8 cellular contexts compared by ENCODE assay signal in the genomic region with DNA sequence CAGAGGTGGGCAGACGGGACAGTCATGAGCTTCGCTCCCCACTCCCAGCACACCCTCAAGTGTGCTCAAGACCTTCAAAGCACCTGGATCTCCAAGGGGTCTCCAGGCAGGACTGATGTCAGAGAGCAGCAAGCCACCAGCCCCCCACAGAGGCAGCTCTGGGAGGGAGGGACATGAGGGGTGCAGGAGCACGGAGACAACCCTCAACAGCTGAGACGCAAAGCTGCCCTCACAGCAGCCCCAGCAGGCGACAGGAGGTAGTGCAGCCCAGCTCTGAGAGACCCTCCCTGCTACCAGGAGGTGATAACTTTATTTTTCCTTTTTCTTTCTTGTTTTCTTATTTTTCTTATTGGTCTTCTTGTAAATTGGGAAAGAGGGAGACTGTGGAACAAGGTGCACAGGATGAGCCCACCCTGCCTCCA. TPM values are rescaled to one million over a fixed set of nuclear protein-coding genes. Genes with fewer than 3 reads are reported as not detected.
DNase-seq lines count a peak whose midpoint lies in the region; ATAC-seq, FAIRE-seq and TF ChIP-seq lines count a peak whose summit lies in the region.

No MANE protein-coding gene starts in this region.

- H2AFZ ChIP-seq in K562 (ENCODE audit: low read depth, low read length): no peak overlapping the region

- H3K9me3 ChIP-seq in HEK293 (ENCODE audit: control insufficient read depth, insufficient read depth, low read depth, low read length) (no peaks in the 10 kb centered on the region), K562 (replicated peaks; ENCODE audit: control insufficient read depth, insufficient read depth, low read depth, low read length) (peaks cover 6% of the 10 kb centered on the region; the same call in 1 of the 2 replicates)

- intact Hi-C loops in CD14-positive monocyte (cut with micrococcal nuclease): no loop called here
- intact Hi-C loops in K562 (cut with micrococcal nuclease): no loop called here

- 94% methylated on average over 2 of the region's 5 CpGs for WGBS in K562 (ENCODE audit: insufficient coverage, low coverage, missing lambda C conversion rate)

- no peak overlapping the region for H3K27ac ChIP-seq in HEK293 (ENCODE audit: extremely low read depth, low read depth, low read length)
- H3K27ac ChIP-seq in K562 (ENCODE audit: extremely low read depth, low read depth, low read length): no peak overlapping the region

- no peaks in the 10 kb centered on the region for H3K79me2 ChIP-seq in K562 (ENCODE audit: control insufficient read depth, insufficient read depth, low read length)

- no peak overlapping the region for H3K9ac ChIP-seq in K562 (ENCODE audit: insufficient read depth in 1 of 2, low read depth in 2 of 2, low read length in 2 of 2)

- CTCF ChIA-PET in HEK293 (lab: Yijun Ruan, JAX) (interaction anchor here (0.6 to 3.7 kb wide), 3 partner anchors 56 to 275 kb away, joined by 3 to 57 read pairs (median 6); no protein-coding TSS in a partner anchor), K562 (lab: Yijun Ruan, JAX; ENCODE audit: low intra/inter-chr PET ratio) (no interaction called here)

- no peaks in the 10 kb centered on the region for H3K27me3 ChIP-seq in K562 (ENCODE audit: control insufficient read depth in 2 of 2, insufficient read depth in 2 of 2, low read length in 2 of 2)

- H3K4me3 Mint-ChIP-seq in CD14-positive monocyte (no peak overlapping the region), mesothelial cell of epicardium (no peak overlapping the region)

- ATAC-seq in K562 (no peak), GM18858 (IDR thresholded peaks at IDR 0.05; ENCODE audit: unreplicated experiment) (no peak)

- no peak for TF ChIP-seq EP300 in K562 (IDR thresholded peaks at IDR 0.05; ENCODE audit: low read length)

- no peak for TF ChIP-seq RAD21 in K562 (CRISPR knock-in tag; conservative IDR thresholded peaks at IDR 0.05 in 1 of 2, IDR thresholded peaks at IDR 0.05 in 1 of 2)

- no peak for FAIRE-seq in K562 (lab: Jason Lieb, UNC)

- H3K36me3 ChIP-seq in HEK293 (ENCODE audit: control insufficient read depth in 2 of 2, insufficient read depth in 1 of 2, low read length in 2 of 2) (peaks cover 0 to 62% of the 10 kb centered on the region in 2 experiments; a peak in 2 of 3 replicates), K562 (ENCODE audit: control insufficient read depth, insufficient read depth, low read length) (peaks cover 57% of the 10 kb centered on the region; the same call in 1 of the 3 replicates)

- TF ChIP-seq CTCF in CD14-positive monocyte (IDR thresholded peaks at IDR 0.05) (peak; percentile 56), HEK293 (tag by site-specific recombination; IDR thresholded peaks at IDR 0.05) (0 out of 2 replicates have a peak, but pooled peaks have one; percentile 45), K562 (IDR thresholded peaks at IDR 0.05 in 2 of 3, conservative IDR thresholded peaks at IDR 0.05 in 1 of 3; ENCODE audit: insufficient read depth in 2 of 3, low read depth in 1 of 3, low read length in 3 of 3) (peak; percentile 50 to 70 (median 51); a peak in 5 of 6 replicates), mesothelial cell of epicardium (IDR thresholded peaks at IDR 0.05; ENCODE audit: unreplicated experiment) (peak; percentile 47)

- H3K27me3 Mint-ChIP-seq in CD14-positive monocyte (ENCODE audit: low read depth in 3 of 3) (no peaks in the 10 kb centered on the region), mesothelial cell of epicardium (ENCODE audit: low read depth) (no peaks in the 10 kb centered on the region)

- no peak overlapping the region for H3K4me3 ChIP-seq in HEK293 (ENCODE audit: low read depth, low read length)
- no peak overlapping the region for H3K4me3 ChIP-seq in K562

- H3K36me3 Mint-ChIP-seq in CD14-positive monocyte: peaks cover 39 to 60% of the 10 kb centered on the region in 2 donors
- peaks cover 30% of the 10 kb centered on the region for H3K36me3 Mint-ChIP-seq in mesothelial cell of epicardium

- in situ Hi-C loops in K562 (cut with MboI): no loop called here

- H4K20me1 ChIP-seq in K562 (replicated peaks; ENCODE audit: control insufficient read depth, insufficient read depth, low read length): no peaks in the 10 kb centered on the region

- H3K27ac Mint-ChIP-seq in CD14-positive monocyte (peak overlapping the region in 3 of 7 donors; percentile 3 to 26 (median 7)), mesothelial cell of epicardium (no peak overlapping the region)

- no peak for TF ChIP-seq POLR2A in K562 (conservative IDR thresholded peaks at IDR 0.05)

- no peaks in the 10 kb centered on the region for H3K9me1 ChIP-seq in K562 (ENCODE audit: control insufficient read depth, insufficient read depth, low read length)

- H3K4me1 Mint-ChIP-seq in CD14-positive monocyte: peaks cover 6% of the 10 kb centered on the region
- peaks cover 19% of the 10 kb centered on the region for H3K4me1 Mint-ChIP-seq in mesothelial cell of epicardium

- POLR2A ChIA-PET in HEK293 (lab: Yijun Ruan, JAX) (interaction anchor here (1.1 to 1.6 kb wide), 2 partner anchors 18 to 21 kb away, joined by 3 to 4 read pairs; a partner anchor contains a TSS), K562 (lab: Yijun Ruan, JAX) (interaction anchor here (0.6 kb wide), 1 partner anchor 12 kb away, joined by 3 read pairs; no protein-coding TSS in a partner anchor)

- DNase-seq in CD14-positive monocyte (ENCODE audit: low spot score) (no peak), K562 (ENCODE audit: extremely low read depth in 1 of 4, low spot score in 3 of 4) (peak in 1 of 4 experiments; percentile 34), mesothelial cell of epicardium (ENCODE audit: low spot score in 2 of 2, unreplicated experiment in 2 of 2) (no peak), retina (no peak), SW 1271 (lab: John Stamatoyannopoulos, UW) (no peak)
- DNase-seq in NK-92 treated with Interleukin-12 subunit alpha and Interleukin-12 subunit beta, amount 100 ng/mL, for 24 hours (lab: John Stamatoyannopoulos, UW): no peak

- H3K4me2 ChIP-seq in K562 (ENCODE audit: insufficient read depth, low read length): no peak overlapping the region

- no TSS peak for BruUV-seq in K562 (replicated peaks; lab: Mats Ljungman, UMichigan)

- peaks cover 4% of the 10 kb centered on the region; the same call in 1 of the 2 replicates for H3K4me1 ChIP-seq in HEK293 (ENCODE audit: control insufficient read depth, insufficient read depth, low read length)
- H3K4me1 ChIP-seq in K562 (replicated peaks in 1 of 2; ENCODE audit: control insufficient read depth in 2 of 2, insufficient read depth in 2 of 2, low read length in 2 of 2): peaks cover 6 to 42% of the 10 kb centered on the region in 2 experiments; a peak in 4 of 5 replicates

- H3K9me3 Mint-ChIP-seq in CD14-positive monocyte: peaks cover 4 to 25% (median 12%) of the 10 kb centered on the region in 7 donors
- peaks cover 4% of the 10 kb centered on the region for H3K9me3 Mint-ChIP-seq in mesothelial cell of epicardium

RNA-seq across cellular contexts. Expression of a gene that starts 17.9 kb away (rescaled TPM):
- polyA plus RNA-seq in CD14-positive monocyte (100 to 1,000 TPM; 156 to 193 TPM), K562 (2011; rRNA removed) (54.2 and 66.2 TPM in 2 replicates), K562 (2014; fragmentation: Illumina TruSeq; extraction: Trizol) (7.8 and 43.9 TPM in 2 replicates), K562 (2014; fragmentation: Nextera tagmentation; extraction: Ambion mirVana) (10 to 100 TPM in 1 of 2 experiments, 1 to 10 TPM in 1; 4.2 to 20.6 TPM), K562 (2014; rRNA removed) (138 and 148 TPM in 2 replicates)
- total RNA-seq in K562 (2011; cell fraction: chromatin; rRNA removed; ENCODE audit: low replicate concordance): 12.2 and 40.0 TPM in 2 replicates
- total RNA-seq in K562 (2011; cell fraction: nucleolus; rRNA removed): 43.4 and 62.2 TPM in 2 replicates
- total RNA-seq in K562 (2011; cell fraction: nucleoplasm; rRNA removed): 31.2 and 34.7 TPM in 2 replicates
- total RNA-seq in K562 (2014; rRNA removed) (186 and 216 TPM in 2 replicates), K562 (2014; rRNA removed; fragmentation: Illumina TruSeq; extraction: Trizol) (4.8 and 6.1 TPM in 2 replicates), K562 (2015; rRNA removed; fragmentation: Illumina TruSeq; extraction: Trizol) (55.9 and 57.8 TPM in 2 replicates), K562 (2021) (111 and 113 TPM in 2 replicates), mesothelial cell of epicardium (68.7 to 70.9 TPM (median 70.9 TPM) in 3 replicates)
- polyA plus RNA-seq in K562 (2011; cell fraction: cytosol; rRNA removed): 115 and 354 TPM in 2 replicates
- polyA plus RNA-seq in K562 (2011; cell fraction: nucleus; rRNA removed): 75.6 and 121 TPM in 2 replicates
- 69.5 and 80.9 TPM in 2 replicates for polyA plus RNA-seq in K562 (2012)
- polyA minus RNA-seq in K562 (2011; rRNA and poly(A)+ RNA removed): 6.6 and 10.6 TPM in 2 replicates
- 31.0 and 34.2 TPM in 2 replicates for polyA minus RNA-seq in K562 (2011; cell fraction: cytosol; rRNA and poly(A)+ RNA removed)
- 16.2 and 20.1 TPM in 2 replicates for polyA minus RNA-seq in K562 (2011; cell fraction: nucleus; rRNA and poly(A)+ RNA removed)

RNA-seq across cellular contexts. Expression of a gene that starts 24.7 kb away (rescaled TPM):
- polyA plus RNA-seq in CD14-positive monocyte (10 to 100 TPM in 1 of 2 donors, 1 to 10 TPM in 1; 7.2 to 26.4 TPM), K562 (2011; rRNA removed) (71.8 and 79.3 TPM in 2 replicates), K562 (2014; fragmentation: Illumina TruSeq; extraction: Trizol) (82.0 and 89.7 TPM in 2 replicates), K562 (2014; fragmentation: Nextera tagmentation; extraction: Ambion mirVana) (1 to 10 TPM in 1 of 2 experiments, under 1 TPM in 1; 0.49 to 1.3 TPM), K562 (2014; rRNA removed) (106 TPM in 2 replicates)
- 90.8 and 209 TPM in 2 replicates for total RNA-seq in K562 (2011; cell fraction: chromatin; rRNA removed; ENCODE audit: low replicate concordance)
- 135 and 136 TPM in 2 replicates for total RNA-seq in K562 (2011; cell fraction: nucleolus; rRNA removed)
- 81.8 and 88.4 TPM in 2 replicates for total RNA-seq in K562 (2011; cell fraction: nucleoplasm; rRNA removed)
- total RNA-seq in K562 (2014; rRNA removed) (80.1 and 91.2 TPM in 2 replicates), K562 (2014; rRNA removed; fragmentation: Illumina TruSeq; extraction: Trizol) (25.9 and 37.5 TPM in 2 replicates), K562 (2015; rRNA removed; fragmentation: Illumina TruSeq; extraction: Trizol) (74.5 and 75.1 TPM in 2 replicates), K562 (2021) (117 and 132 TPM in 2 replicates), mesothelial cell of epicardium (116 to 122 TPM (median 117 TPM) in 3 replicates)
- 96.5 and 143 TPM in 2 replicates for polyA plus RNA-seq in K562 (2011; cell fraction: cytosol; rRNA removed)
- 217 and 312 TPM in 2 replicates for polyA plus RNA-seq in K562 (2011; cell fraction: nucleus; rRNA removed)
- 86.9 and 120 TPM in 2 replicates for polyA plus RNA-seq in K562 (2012)
- polyA minus RNA-seq in K562 (2011; rRNA and poly(A)+ RNA removed): 41.9 and 67.3 TPM in 2 replicates
- polyA minus RNA-seq in K562 (2011; cell fraction: cytosol; rRNA and poly(A)+ RNA removed): 64.3 and 80.4 TPM in 2 replicates
- 29.8 and 38.1 TPM in 2 replicates for polyA minus RNA-seq in K562 (2011; cell fraction: nucleus; rRNA and poly(A)+ RNA removed)

RNA-seq across cellular contexts. Expression of a gene that starts 30.0 kb away (rescaled TPM):
- polyA plus RNA-seq in CD14-positive monocyte (under 1 TPM; 0.49 to 0.68 TPM), K562 (2011; rRNA removed) (2.2 and 2.4 TPM in 2 replicates), K562 (2014; fragmentation: Illumina TruSeq; extraction: Trizol) (2.4 and 4.5 TPM in 2 replicates), K562 (2014; fragmentation: Nextera tagmentation; extraction: Ambion mirVana) (under 1 TPM; 0.03 to 0.08 TPM), K562 (2014; rRNA removed) (2.9 and 3.7 TPM in 2 replicates)
- total RNA-seq in K562 (2011; cell fraction: chromatin; rRNA removed; ENCODE audit: low replicate concordance): 3.2 and 14.3 TPM in 2 replicates
- 17.5 and 19.2 TPM in 2 replicates for total RNA-seq in K562 (2011; cell fraction: nucleolus; rRNA removed)
- 7.6 and 8.4 TPM in 2 replicates for total RNA-seq in K562 (2011; cell fraction: nucleoplasm; rRNA removed)
- total RNA-seq in K562 (2014; rRNA removed) (5.5 and 7.2 TPM in 2 replicates), K562 (2014; rRNA removed; fragmentation: Illumina TruSeq; extraction: Trizol) (1.4 and 1.5 TPM in 2 replicates), K562 (2015; rRNA removed; fragmentation: Illumina TruSeq; extraction: Trizol) (5.1 TPM in 2 replicates), K562 (2021) (7.4 and 8.5 TPM in 2 replicates), mesothelial cell of epicardium (5.8 to 6.7 TPM (median 6.2 TPM) in 3 replicates)
- polyA plus RNA-seq in K562 (2011; cell fraction: cytosol; rRNA removed): 3.5 and 9.0 TPM in 2 replicates
- polyA plus RNA-seq in K562 (2011; cell fraction: nucleus; rRNA removed): 3.6 and 6.6 TPM in 2 replicates
- polyA plus RNA-seq in K562 (2012): 4.5 and 5.8 TPM in 2 replicates
- 2.9 and 4.9 TPM in 2 replicates for polyA minus RNA-seq in K562 (2011; rRNA and poly(A)+ RNA removed)
- 6.0 and 8.7 TPM in 2 replicates for polyA minus RNA-seq in K562 (2011; cell fraction: cytosol; rRNA and poly(A)+ RNA removed)
- polyA minus RNA-seq in K562 (2011; cell fraction: nucleus; rRNA and poly(A)+ RNA removed): 12.0 and 13.1 TPM in 2 replicates

RNA-seq across cellular contexts. Expression of a gene that starts 46.8 kb away (rescaled TPM):
- polyA plus RNA-seq in CD14-positive monocyte: under 1 TPM; 0.61 to 0.64 TPM
- total RNA-seq in K562 (2011; cell fraction: chromatin; rRNA removed; ENCODE audit: low replicate concordance): 17.1 and 35.0 TPM in 2 replicates
- 12.5 and 17.5 TPM in 2 replicates for total RNA-seq in K562 (2011; cell fraction: nucleolus; rRNA removed)
- 16.8 and 20.0 TPM in 2 replicates for total RNA-seq in K562 (2011; cell fraction: nucleoplasm; rRNA removed)
- 4.4 and 5.9 TPM in 2 replicates for total RNA-seq in K562 (2014; rRNA removed)
- 2.0 and 2.2 TPM in 2 replicates for total RNA-seq in K562 (2014; rRNA removed; fragmentation: Illumina TruSeq; extraction: Trizol)
- total RNA-seq in K562 (2015; rRNA removed; fragmentation: Illumina TruSeq; extraction: Trizol): 3.5 and 3.6 TPM in 2 replicates
- total RNA-seq in K562 (2021): 4.2 and 4.9 TPM in 2 replicates
- 4.2 and 5.2 TPM in 2 replicates for polyA plus RNA-seq in K562 (2011; rRNA removed)
- polyA plus RNA-seq in K562 (2011; cell fraction: cytosol; rRNA removed): 2.7 and 4.0 TPM in 2 replicates
- 39.1 and 54.9 TPM in 2 replicates for polyA plus RNA-seq in K562 (2011; cell fraction: nucleus; rRNA removed)
- 6.0 and 16.4 TPM in 2 replicates for polyA plus RNA-seq in K562 (2012)
- 3.9 and 4.3 TPM in 2 replicates for polyA plus RNA-seq in K562 (2014; fragmentation: Illumina TruSeq; extraction: Trizol)
- under 1 TPM; 0.53 to 0.74 TPM for polyA plus RNA-seq in K562 (2014; fragmentation: Nextera tagmentation; extraction: Ambion mirVana)
- polyA plus RNA-seq in K562 (2014; rRNA removed): 3.6 and 5.3 TPM in 2 replicates
- polyA minus RNA-seq in K562 (2011; rRNA and poly(A)+ RNA removed): 2.6 and 2.7 TPM in 2 replicates
- polyA minus RNA-seq in K562 (2011; cell fraction: cytosol; rRNA and poly(A)+ RNA removed): 1.3 and 1.6 TPM in 2 replicates
- polyA minus RNA-seq in K562 (2011; cell fraction: nucleus; rRNA and poly(A)+ RNA removed): 6.4 and 9.8 TPM in 2 replicates
- 14.1 to 17.1 TPM (median 14.4 TPM) in 3 replicates for total RNA-seq in mesothelial cell of epicardium
